Comparison of ENCODE assay signal across 12 cellular contexts in genomic region chr3:122773856-122774535, GRCh38. TPM values are rescaled to one million over a fixed set of nuclear protein-coding genes. Genes with fewer than 3 reads are reported as not detected.
DNase-seq lines count a peak whose midpoint lies in the region; ATAC-seq and TF ChIP-seq lines count a peak whose summit lies in the region.
"Had no signal": no experiment of that assay in that cellular context is flagged by ENCODE, and none has a peak within 500 bp of the region (broad histone marks: within the 10 kb centered on the region; RNA-seq: fewer than 3 reads in every experiment).

No MANE protein-coding gene starts in this region.

- TF ChIP-seq POLR2A in testis (IDR thresholded peaks at IDR 0.05), result no peak

- peak; percentile 61 for ATAC-seq in HG03342 (IDR thresholded peaks at IDR 0.05; ENCODE audit: unreplicated experiment)
- peak in 1 of 2 donors; percentile 50 for ATAC-seq in lower lobe of right lung

- H3K4me3 ChIP-seq in lower lobe of right lung, result no peak overlapping the region
- H3K4me3 ChIP-seq in testis, result no peak overlapping the region

- 84 to 96% methylated on average over 3 of the region's 3 CpGs for WGBS in testis, 2 donors

- H3K9me3 ChIP-seq in lower lobe of right lung (no peaks in the 10 kb centered on the region), testis (no peaks in the 10 kb centered on the region)

- intact Hi-C loops in lower lobe of right lung (cut with DNase I) (no loop called here), testis (cut with DNase I; ENCODE audit: low total_unique reads) (no loop called here)

- peaks cover 13% of the 10 kb centered on the region for H3K36me3 ChIP-seq in lower lobe of right lung
- H3K36me3 ChIP-seq in testis (ENCODE audit: low read depth, missing control alignments), result no peaks in the 10 kb centered on the region

- DNase-seq in GM10266 (ENCODE audit: extremely low spot score), result peak; percentile 44
- DNase-seq in GM20000 (ENCODE audit: low spot score), result peak; percentile 57
- no peak for DNase-seq in lower lobe of right lung
- DNase-seq in NCI-H1436 (lab: John Stamatoyannopoulos, UW), result no peak
- DNase-seq in NCI-H82 treated with DMSO at 0.1 percent for 48 hours (lab: John Stamatoyannopoulos, UW; ENCODE audit: unreplicated experiment), result no peak
- DNase-seq in testis, result no peak
- no peak for DNase-seq in DMS153 treated with DMSO at 0.1 percent for 48 hours (lab: John Stamatoyannopoulos, UW; ENCODE audit: unreplicated experiment)
- DNase-seq: activated naive CD8-positive, alpha-beta T cell treated with anti-CD3 and anti-CD28 coated beads for 36 hours; NCI-H2171; small intestine had no signal

- TF ChIP-seq CTCF in GM10266 (IDR thresholded peaks at IDR 0.05; ENCODE audit: control insufficient read depth, insufficient read depth, low read depth, missing control alignments), result no peak
- TF ChIP-seq CTCF in GM20000 (IDR thresholded peaks at IDR 0.05; ENCODE audit: extremely low read depth, missing control alignments), result no peak
- no peak for TF ChIP-seq CTCF in lower lobe of right lung (IDR thresholded peaks at IDR 0.05)
- TF ChIP-seq CTCF in testis (IDR thresholded peaks at IDR 0.05), result no peak

- H3K27me3 ChIP-seq in lower lobe of right lung (ENCODE audit: low read depth) (no peaks in the 10 kb centered on the region), testis (no peaks in the 10 kb centered on the region)

- H3K27ac ChIP-seq in lower lobe of right lung (peak overlapping the region; percentile 14), testis (no peak overlapping the region)
- H3K27ac ChIP-seq: KMS-11 had no signal

- H3K4me1 ChIP-seq in lower lobe of right lung (peaks cover 7% of the 10 kb centered on the region), testis (no peaks in the 10 kb centered on the region)

RNA-seq across cellular contexts. Expression of gene HSPBAP1, which starts 19.6 kb away (rescaled TPM):
- total RNA-seq in lower lobe of right lung, result 15.4 TPM
- 10 to 100 TPM; 10.6 to 11.1 TPM for total RNA-seq in testis
- polyA plus RNA-seq in testis (ENCODE audit: insufficient read depth, low read depth, low replicate concordance), result 26.5 TPM

RNA-seq across cellular contexts. Expression of gene SLC49A4, which starts 20.9 kb away (rescaled TPM):
- total RNA-seq in lower lobe of right lung (14.9 TPM), testis (10 to 100 TPM; 17.7 to 23.7 TPM)
- polyA plus RNA-seq in testis (ENCODE audit: insufficient read depth, low read depth, low replicate concordance), result 12.4 TPM

Comparison
In these comparisons a context has a peak if more than half of its experiments do, and no peak if none do; other contexts are left out.
1. DNase-seq: peak in GM10266 (single experiment) and GM20000 (single experiment); none in lower lobe of right lung (single experiment), NCI-H1436 (single experiment), NCI-H82 treated with DMSO at 0.1 percent for 48 hours (single experiment), testis (single experiment) and DMS153 treated with DMSO at 0.1 percent for 48 hours (single experiment).